8 cellular contexts compared by ENCODE assay signal in the genomic region with DNA sequence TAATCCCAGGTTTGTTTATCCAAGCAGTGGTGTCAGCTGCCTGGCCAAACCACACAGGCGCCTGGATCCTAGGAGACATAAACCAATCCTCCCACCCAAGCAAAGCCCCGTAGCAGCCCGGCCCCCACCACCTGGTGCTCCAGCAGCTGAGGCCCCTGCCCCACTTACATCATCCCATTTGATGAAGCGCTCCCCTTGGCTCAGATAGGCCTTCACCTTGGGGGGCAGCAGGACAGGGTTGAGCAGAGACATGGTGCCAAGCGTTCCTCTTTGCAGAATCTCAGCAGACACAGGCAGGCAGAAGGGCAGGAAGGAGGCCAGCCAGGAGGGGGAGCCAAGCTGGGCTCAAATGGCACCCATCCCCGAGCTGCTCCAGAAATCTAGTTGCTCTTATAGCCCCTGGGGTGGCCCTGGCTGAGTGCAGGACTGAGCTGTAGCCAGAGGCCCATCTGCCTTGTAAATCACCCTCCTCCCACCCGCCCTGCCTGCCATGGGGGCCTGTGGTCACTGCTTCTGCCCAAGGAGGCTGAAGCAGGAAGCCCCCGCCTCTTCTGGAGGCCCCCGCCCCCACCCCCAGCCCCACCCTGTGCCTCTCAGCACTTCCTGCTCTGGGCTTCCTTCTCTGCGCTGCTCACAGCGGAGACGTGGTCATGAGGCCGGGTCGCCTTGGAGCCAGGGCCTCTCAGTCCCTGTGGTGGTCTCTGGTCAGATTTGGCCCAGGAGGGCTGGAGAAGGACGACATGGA. TPM values are rescaled to one million over a fixed set of nuclear protein-coding genes. Genes with fewer than 3 reads are reported as not detected.
DNase-seq lines count a peak whose midpoint lies in the region; ATAC-seq, FAIRE-seq and TF ChIP-seq lines count a peak whose summit lies in the region.

A gene with protein sequence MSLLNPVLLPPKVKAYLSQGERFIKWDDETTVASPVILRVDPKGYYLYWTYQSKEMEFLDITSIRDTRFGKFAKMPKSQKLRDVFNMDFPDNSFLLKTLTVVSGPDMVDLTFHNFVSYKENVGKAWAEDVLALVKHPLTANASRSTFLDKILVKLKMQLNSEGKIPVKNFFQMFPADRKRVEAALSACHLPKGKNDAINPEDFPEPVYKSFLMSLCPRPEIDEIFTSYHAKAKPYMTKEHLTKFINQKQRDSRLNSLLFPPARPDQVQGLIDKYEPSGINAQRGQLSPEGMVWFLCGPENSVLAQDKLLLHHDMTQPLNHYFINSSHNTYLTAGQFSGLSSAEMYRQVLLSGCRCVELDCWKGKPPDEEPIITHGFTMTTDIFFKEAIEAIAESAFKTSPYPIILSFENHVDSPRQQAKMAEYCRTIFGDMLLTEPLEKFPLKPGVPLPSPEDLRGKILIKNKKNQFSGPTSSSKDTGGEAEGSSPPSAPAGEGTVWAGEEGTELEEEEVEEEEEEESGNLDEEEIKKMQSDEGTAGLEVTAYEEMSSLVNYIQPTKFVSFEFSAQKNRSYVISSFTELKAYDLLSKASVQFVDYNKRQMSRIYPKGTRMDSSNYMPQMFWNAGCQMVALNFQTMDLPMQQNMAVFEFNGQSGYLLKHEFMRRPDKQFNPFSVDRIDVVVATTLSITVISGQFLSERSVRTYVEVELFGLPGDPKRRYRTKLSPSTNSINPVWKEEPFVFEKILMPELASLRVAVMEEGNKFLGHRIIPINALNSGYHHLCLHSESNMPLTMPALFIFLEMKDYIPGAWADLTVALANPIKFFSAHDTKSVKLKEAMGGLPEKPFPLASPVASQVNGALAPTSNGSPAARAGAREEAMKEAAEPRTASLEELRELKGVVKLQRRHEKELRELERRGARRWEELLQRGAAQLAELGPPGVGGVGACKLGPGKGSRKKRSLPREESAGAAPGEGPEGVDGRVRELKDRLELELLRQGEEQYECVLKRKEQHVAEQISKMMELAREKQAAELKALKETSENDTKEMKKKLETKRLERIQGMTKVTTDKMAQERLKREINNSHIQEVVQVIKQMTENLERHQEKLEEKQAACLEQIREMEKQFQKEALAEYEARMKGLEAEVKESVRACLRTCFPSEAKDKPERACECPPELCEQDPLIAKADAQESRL (minus strand): TSS at position 515 of the 745 bp plus-strand sequence. CDS start 263 bp downstream, at position 252.

- no peaks in the 10 kb centered on the region for H3K9me3 Mint-ChIP-seq in activated CD8-positive, alpha-beta T cell treated with anti-CD3 and anti-CD28 coated beads for 36 hours

- peak within 1 kb of the TSS; percentile 97 for H3K27ac Mint-ChIP-seq in activated CD8-positive, alpha-beta T cell treated with anti-CD3 and anti-CD28 coated beads for 36 hours

- H3K4me3 Mint-ChIP-seq in activated CD8-positive, alpha-beta T cell treated with anti-CD3 and anti-CD28 coated beads for 36 hours = peak within 1 kb of the TSS; percentile 95

- DNase-seq in DMS53 treated with DMSO at 0.1 percent for 48 hours (lab: John Stamatoyannopoulos, UW; ENCODE audit: unreplicated experiment) = peak; percentile 3
- peak; percentile 71 to 76 for DNase-seq in NCI-H446 (lab: John Stamatoyannopoulos, UW)
- peak; percentile 84 for DNase-seq in activated CD8-positive, alpha-beta T cell treated with anti-CD3 and anti-CD28 coated beads for 36 hours
- DNase-seq in pons (ENCODE audit: low spot score) = peak; percentile 32
- DNase-seq in HEK293T (ENCODE audit: extremely low spot score) = no peak
- DNase-seq in D721Med (ENCODE audit: insufficient read length, low spot score) = no peak

- peaks cover 36% of the 10 kb centered on the region for H3K4me1 Mint-ChIP-seq in activated CD8-positive, alpha-beta T cell treated with anti-CD3 and anti-CD28 coated beads for 36 hours (ENCODE audit: low read depth)

- peak within 1 kb of the TSS; percentile 49 to 60 for H3K27ac ChIP-seq in esophagus (ENCODE audit: low read depth in 2 of 2, low read length in 1 of 2)

- no peak for FAIRE-seq in D721Med (lab: Jason Lieb, UNC)

- H3K36me3 Mint-ChIP-seq in activated CD8-positive, alpha-beta T cell treated with anti-CD3 and anti-CD28 coated beads for 36 hours (ENCODE audit: low read depth) = peaks cover 12% of the 10 kb centered on the region

- WGBS in esophagus, 2 donors = 62 to 63% methylated on average over 15 of the region's 15 CpGs

- intact Hi-C loops in activated CD8-positive, alpha-beta T cell treated with anti-CD3 and anti-CD28 coated beads for 36 hours (cut with micrococcal nuclease) = no loop called here

- H3K36me3 ChIP-seq in esophagus (ENCODE audit: control insufficient read depth in 2 of 2, insufficient read depth in 2 of 2, low read length in 1 of 2) = no peaks in the 10 kb centered on the region

- CTCF ChIA-PET in activated CD8-positive, alpha-beta T cell treated with anti-CD3 and anti-CD28 coated beads for 36 hours (lab: Charles Lee) = interaction anchor here (0.6 to 23.8 kb wide), 22 partner anchors 8 to 259 kb away, joined by 3 to 595 read pairs (median 4); a partner anchor contains a TSS
- CTCF ChIA-PET in HEK293T (lab: Yijun Ruan, JAX) = interaction anchor here (0.8 to 5.9 kb wide), 4 partner anchors 15 to 30 kb away, joined by 3 to 55 read pairs (median 5); no protein-coding TSS in a partner anchor

- H3K27me3 Mint-ChIP-seq in activated CD8-positive, alpha-beta T cell treated with anti-CD3 and anti-CD28 coated beads for 36 hours = no peaks in the 10 kb centered on the region

- no peaks in the 10 kb centered on the region for H3K9me3 ChIP-seq in esophagus (ENCODE audit: control insufficient read depth in 2 of 2, insufficient read depth in 1 of 2, low read depth in 1 of 2, low read length in 1 of 2)

- peak; percentile 42 for ATAC-seq in GM21576 (IDR thresholded peaks at IDR 0.05; ENCODE audit: unreplicated experiment)
- peak; percentile 78 for ATAC-seq in activated CD8-positive, alpha-beta T cell treated with anti-CD3 and anti-CD28 coated beads for 36 hours

- H3K27me3 ChIP-seq in esophagus (ENCODE audit: control insufficient read depth in 1 of 2, insufficient read depth in 2 of 2, low read length in 2 of 2) = no peaks in the 10 kb centered on the region

- POLR2A ChIA-PET in activated CD8-positive, alpha-beta T cell treated with anti-CD3 and anti-CD28 coated beads for 36 hours (lab: Charles Lee) = interaction anchor here (0.6 to 4.1 kb wide), 19 partner anchors 9 to 339 kb away, joined by 3 to 37 read pairs (median 5); a partner anchor contains a TSS
- POLR2A ChIA-PET in HEK293T (lab: Yijun Ruan, JAX) = interaction anchor here (1.2 kb wide), 1 partner anchor 9 kb away, joined by 3 read pairs; no protein-coding TSS in a partner anchor

- TF ChIP-seq CTCF in activated CD8-positive, alpha-beta T cell treated with anti-CD3 and anti-CD28 coated beads for 36 hours (IDR thresholded peaks at IDR 0.05) = peak; percentile 35
- no peak for TF ChIP-seq CTCF in D721Med (IDR thresholded peaks at IDR 0.05; ENCODE audit: insufficient read depth, missing control alignments)

- peak within 1 kb of the TSS; percentile 25 to 39 for H3K4me3 ChIP-seq in esophagus (ENCODE audit: low read depth in 1 of 2, low read length in 2 of 2)

- H3K4me1 ChIP-seq in esophagus (ENCODE audit: control insufficient read depth in 2 of 2, insufficient read depth in 2 of 2, low read length in 1 of 2) = peaks cover 0 to 3% of the 10 kb centered on the region in 2 donors

TF ChIP-seq in HEK293T, 16 proteins besides CTCF, POLR2A, EP300 and RAD21:
- TF ChIP-seq NFRKB (IDR thresholded peaks at IDR 0.05) = no peak
- TF ChIP-seq TARDBP (IDR thresholded peaks at IDR 0.05) = no peak
- TF ChIP-seq, protein P1, sequence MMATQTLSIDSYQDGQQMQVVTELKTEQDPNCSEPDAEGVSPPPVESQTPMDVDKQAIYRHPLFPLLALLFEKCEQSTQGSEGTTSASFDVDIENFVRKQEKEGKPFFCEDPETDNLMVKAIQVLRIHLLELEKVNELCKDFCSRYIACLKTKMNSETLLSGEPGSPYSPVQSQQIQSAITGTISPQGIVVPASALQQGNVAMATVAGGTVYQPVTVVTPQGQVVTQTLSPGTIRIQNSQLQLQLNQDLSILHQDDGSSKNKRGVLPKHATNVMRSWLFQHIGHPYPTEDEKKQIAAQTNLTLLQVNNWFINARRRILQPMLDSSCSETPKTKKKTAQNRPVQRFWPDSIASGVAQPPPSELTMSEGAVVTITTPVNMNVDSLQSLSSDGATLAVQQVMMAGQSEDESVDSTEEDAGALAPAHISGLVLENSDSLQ (IDR thresholded peaks at IDR 0.05) = no peak
- no peak for TF ChIP-seq HDGF (IDR thresholded peaks at IDR 0.05; ENCODE audit: borderline replicate concordance)
- TF ChIP-seq CTBP1 (IDR thresholded peaks at IDR 0.05; ENCODE audit: borderline replicate concordance) = no peak
TF ChIP-seq in HEK293T: peak in this region for 0.

RNA-seq across cellular contexts. Expression of the gene that starts here (rescaled TPM):
- total RNA-seq in activated CD8-positive, alpha-beta T cell treated with anti-CD3 and anti-CD28 coated beads for 36 hours = 10 to 100 TPM; 44.6 to 58.8 TPM
- 1 to 10 TPM; 5.3 to 7.3 TPM for polyA plus RNA-seq in esophagus

Comparison
In these comparisons a context has a peak if more than half of its experiments do, and no peak if none do; other contexts are left out.
1. DNase-seq: peak in DMS53 treated with DMSO at 0.1 percent for 48 hours (single experiment), NCI-H446 (2 of 2), activated CD8-positive, alpha-beta T cell treated with anti-CD3 and anti-CD28 coated beads for 36 hours (single experiment) and pons (single experiment); none in HEK293T (single experiment) and D721Med (single experiment).